Comparison of ENCODE assay signal across 1 cellular context in genomic region chr1:155135416-155136197, GRCh38.
A peak's percentile ranks its signal among the peaks of the same experiment; 100 is the strongest.
TF ChIP-seq lines count a peak whose summit lies in the region.

TSS of gene SLC50A1 (plus strand) at chr1:155135852. CDS start at chr1:155135912, 60 bp downstream.

TF ChIP-seq in HepG2, 621 proteins besides CTCF, POLR2A, EP300 and RAD21 (continued from another document):
- no peak for TF ChIP-seq KIAA2018 (CRISPR knock-in tag; IDR thresholded peaks at IDR 0.05; ENCODE audit: borderline replicate concordance)
- no peak for TF ChIP-seq MYNN (CRISPR knock-in tag; IDR thresholded peaks at IDR 0.05; ENCODE audit: low read depth)
- TF ChIP-seq ZFYVE20 (CRISPR knock-in tag; IDR thresholded peaks at IDR 0.05; ENCODE audit: borderline replicate concordance, low read depth) = no peak; the same call in 1 of the 2 replicates
- no peak for TF ChIP-seq SOX13 (IDR thresholded peaks at IDR 0.05)
- peak; percentile 25 to 66; a peak in 2 of 4 replicates for TF ChIP-seq SOX13 (CRISPR knock-in tag; conservative IDR thresholded peaks at IDR 0.05 in 1 of 2, IDR thresholded peaks at IDR 0.05 in 1 of 2)
- peak; percentile 58 for TF ChIP-seq SALL1 (CRISPR knock-in tag; IDR thresholded peaks at IDR 0.05)
- TF ChIP-seq ZNF569 (CRISPR knock-in tag; IDR thresholded peaks at IDR 0.05; ENCODE audit: borderline replicate concordance) = no peak
- no peak for TF ChIP-seq ATF5 (CRISPR knock-in tag; IDR thresholded peaks at IDR 0.05; ENCODE audit: low read depth)
- peak; percentile 13; the same call in 1 of the 2 replicates for TF ChIP-seq ZNF326 (CRISPR knock-in tag; IDR thresholded peaks at IDR 0.05; ENCODE audit: borderline replicate concordance)
- TF ChIP-seq ZNF776 (CRISPR knock-in tag; IDR thresholded peaks at IDR 0.05) = peak; percentile 84
- TF ChIP-seq HNF1B (CRISPR knock-in tag; IDR thresholded peaks at IDR 0.05) = peak; percentile 70; the same call in 1 of the 2 replicates
- no peak for TF ChIP-seq ZBTB8A (CRISPR knock-in tag; IDR thresholded peaks at IDR 0.05; ENCODE audit: borderline replicate concordance, low read depth)
- no peak for TF ChIP-seq PHF5A (CRISPR knock-in tag; IDR thresholded peaks at IDR 0.05; ENCODE audit: low read depth, unreplicated experiment)
- TF ChIP-seq MIER3 (CRISPR knock-in tag; IDR thresholded peaks at IDR 0.05; ENCODE audit: borderline replicate concordance) = peak; percentile 33; the same call in 1 of the 2 replicates
- no peak; the same call in 1 of the 2 replicates for TF ChIP-seq DZIP1 (CRISPR knock-in tag; IDR thresholded peaks at IDR 0.05)
- 0 out of 2 replicates have a peak, but pooled peaks have one; percentile 79 for TF ChIP-seq ZNF101 (CRISPR knock-in tag; IDR thresholded peaks at IDR 0.05; ENCODE audit: borderline replicate concordance, low read depth)
- 0 out of 2 replicates have a peak, but pooled peaks have one; percentile 15 for TF ChIP-seq CSRNP1 (CRISPR knock-in tag; IDR thresholded peaks at IDR 0.05)
- TF ChIP-seq ZNF296 (CRISPR knock-in tag; conservative IDR thresholded peaks at IDR 0.05) = no peak
- TF ChIP-seq ELF4 (CRISPR knock-in tag; IDR thresholded peaks at IDR 0.05; ENCODE audit: borderline replicate concordance) = 0 out of 2 replicates have a peak, but pooled peaks have one; percentile 21
- TF ChIP-seq ZEB1 (IDR thresholded peaks at IDR 0.05; ENCODE audit: insufficient replicate concordance, low read depth) = no peak
- TF ChIP-seq SCMH1 (CRISPR knock-in tag; IDR thresholded peaks at IDR 0.05; ENCODE audit: borderline replicate concordance) = no peak
- no peak for TF ChIP-seq HOXA5 (CRISPR knock-in tag; IDR thresholded peaks at IDR 0.05)
- no peak for TF ChIP-seq SRSF9 (IDR thresholded peaks at IDR 0.05; ENCODE audit: borderline replicate concordance, insufficient read depth, low read depth, low read length, poor library complexity, severe bottlenecking)
